Comparison of ENCODE assay signal across 10 cellular contexts in genomic region chr4:111631157-111631999, GRCh38.
DNase-seq lines count a peak whose midpoint lies in the region; ATAC-seq, FAIRE-seq and TF ChIP-seq lines count a peak whose summit lies in the region.
"Had no signal": no experiment of that assay in that cellular context is flagged by ENCODE, and none has a peak within 500 bp of the region (broad histone marks: within the 10 kb centered on the region; RNA-seq: fewer than 3 reads in every experiment).

No MANE protein-coding gene starts in this region.

- dilution Hi-C loops in endothelial cell of umbilical vein (cut with MboI; ENCODE audit: extremely low pct_ligation_motif_present, low sequenced_read_pairs): no loop called here

- H3K4me1 ChIP-seq in A549: peaks cover 14% of the 10 kb centered on the region
- no peaks in the 10 kb centered on the region for H3K4me1 ChIP-seq in endothelial cell of umbilical vein (ENCODE audit: control insufficient read depth, extremely low read depth, insufficient read depth, low read length)
- H3K4me1 ChIP-seq: parathyroid adenoma had no signal

- no peak overlapping the region for H3K27ac Mint-ChIP-seq in Calu3 (ENCODE audit: unreplicated experiment)

- TF ChIP-seq CTCF in A549 (IDR thresholded peaks at IDR 0.05): peak; percentile 35; the same call in 1 of the 3 replicates
- peak; percentile 24 to 48 for TF ChIP-seq CTCF in endothelial cell of umbilical vein (IDR thresholded peaks at IDR 0.05; ENCODE audit: extremely low read depth in 1 of 2, insufficient read depth in 1 of 2, low read depth in 1 of 2, low read length in 2 of 2)
- TF ChIP-seq CTCF in Calu3 (IDR thresholded peaks at IDR 0.05; ENCODE audit: unreplicated experiment): no peak

- H3K9me1 ChIP-seq in endothelial cell of umbilical vein (replicated peaks; ENCODE audit: control insufficient read depth, extremely low read depth, insufficient read depth, low read length): no peaks in the 10 kb centered on the region

- no peaks in the 10 kb centered on the region for H3K27me3 Mint-ChIP-seq in Calu3 (ENCODE audit: unreplicated experiment)

- H3K9me3 ChIP-seq in A549 (no peaks in the 10 kb centered on the region), endothelial cell of umbilical vein (replicated peaks; ENCODE audit: control insufficient read depth, insufficient read depth, low read length) (no peaks in the 10 kb centered on the region)

- no peak overlapping the region for H3K4me3 Mint-ChIP-seq in Calu3 (ENCODE audit: low read depth, unreplicated experiment)

- H3K9ac ChIP-seq in endothelial cell of umbilical vein (replicated peaks; ENCODE audit: extremely low read depth, insufficient read depth, low read length): no peak overlapping the region
- H3K9ac ChIP-seq: parathyroid adenoma had no signal

- DNase-seq in A549 (ENCODE audit: low read depth in 1 of 2, low spot score in 1 of 2) (no peak), NCI-H2171 treated with DMSO at 0.1 percent for 48 hours (lab: John Stamatoyannopoulos, UW) (peak; percentile 0), endothelial cell of umbilical vein (ENCODE audit: low read depth, low spot score) (peak; percentile 27), COLO668 (lab: John Stamatoyannopoulos, UW; ENCODE audit: unreplicated experiment) (no peak), Calu3 (no peak), NCI-H128 (lab: John Stamatoyannopoulos, UW; ENCODE audit: unreplicated experiment) (no peak), activated T-cell treated with anti-CD3 and anti-CD28 coated beads for 4 hours (no peak)

- H3K9me3 Mint-ChIP-seq in Calu3 (ENCODE audit: low read depth, unreplicated experiment): peaks cover 2% of the 10 kb centered on the region

- H3K4me2 ChIP-seq in A549: no peak overlapping the region
- H3K4me2 ChIP-seq in endothelial cell of umbilical vein (ENCODE audit: insufficient read depth, low read length): no peak overlapping the region

- BruUV-seq in endothelial cell of umbilical vein (replicated peaks; lab: Mats Ljungman, UMichigan) (no TSS peak), Calu3 (replicated peaks; lab: Mats Ljungman, UMichigan) (no TSS peak)

- no peak overlapping the region for H3K27ac ChIP-seq in A549
- no peak overlapping the region for H3K27ac ChIP-seq in endothelial cell of umbilical vein (ENCODE audit: insufficient read depth, low read depth, low read length)
- H3K27ac ChIP-seq: parathyroid adenoma had no signal

- H3K27me3 ChIP-seq in endothelial cell of umbilical vein (ENCODE audit: control insufficient read depth in 2 of 2, insufficient read depth in 2 of 2, low read length in 2 of 2): peaks cover 0 to 8% of the 10 kb centered on the region in 2 experiments

- no peak for TF ChIP-seq EP300 in A549 (IDR thresholded peaks at IDR 0.05)

- intact Hi-C loops in endothelial cell of umbilical vein (cut with micrococcal nuclease) (loop anchor here (1.0 to 10.0 kb wide), 5 partner anchors 497 to 1633 kb away; no protein-coding TSS in a partner anchor), Calu3 (cut with micrococcal nuclease; ENCODE audit: unreplicated experiment) (loop anchor here (1.0 to 10.0 kb wide), 5 partner anchors 349 to 1633 kb away; no protein-coding TSS in a partner anchor)

- no peaks in the 10 kb centered on the region for H3K79me2 ChIP-seq in endothelial cell of umbilical vein (ENCODE audit: control insufficient read depth, insufficient read depth, low read length)
- H3K79me2 ChIP-seq: parathyroid adenoma had no signal

- H3K4me3 ChIP-seq in A549: no peak overlapping the region
- H3K4me3 ChIP-seq in endothelial cell of umbilical vein (replicated peaks in 1 of 3; ENCODE audit: insufficient read depth in 1 of 3, low read depth in 1 of 3, low read length in 3 of 3): no peak overlapping the region

- peak; percentile 13 to 22; a peak in 1 of 5 replicates for TF ChIP-seq RAD21 in A549 (conservative IDR thresholded peaks at IDR 0.05 in 1 of 2, IDR thresholded peaks at IDR 0.05 in 1 of 2)

- ATAC-seq in A549 (peak; percentile 68 to 78; a peak in 5 of 6 replicates), GM18519 (IDR thresholded peaks at IDR 0.05; ENCODE audit: low FRiP score, unreplicated experiment) (peak; percentile 64)

- no peak overlapping the region for H2AFZ ChIP-seq in endothelial cell of umbilical vein (ENCODE audit: low read depth, low read length)
- H2AFZ ChIP-seq: parathyroid adenoma had no signal

- no peaks in the 10 kb centered on the region for H3K36me3 ChIP-seq in endothelial cell of umbilical vein (ENCODE audit: control insufficient read depth in 2 of 2, extremely low read depth in 1 of 2, insufficient read depth in 2 of 2, low read length in 2 of 2)

- POLR2A ChIA-PET in A549 (lab: Yijun Ruan, JAX): no interaction called here
- POLR2A ChIA-PET in endothelial cell of umbilical vein (lab: Charles Lee): no interaction called here

- H4K20me1 ChIP-seq in endothelial cell of umbilical vein (replicated peaks; ENCODE audit: control insufficient read depth, extremely low read depth, insufficient read depth, low read length): no peaks in the 10 kb centered on the region

- WGBS in A549 (ENCODE audit: missing lambda C conversion rate): 22% methylated on average over 2 of the region's 2 CpGs

- H3K36me3 Mint-ChIP-seq in Calu3 (ENCODE audit: insufficient read depth, unreplicated experiment): no peaks in the 10 kb centered on the region

- CTCF ChIA-PET in A549 (lab: Yijun Ruan, JAX) (interaction anchor here (0.6 to 1.6 kb wide), 8 partner anchors 10 to 1009 kb away, joined by 3 to 8 read pairs (median 3); no protein-coding TSS in a partner anchor), endothelial cell of umbilical vein (lab: Charles Lee) (interaction anchor here (0.7 to 5.6 kb wide), 33 partner anchors 8 to 1633 kb away, joined by 3 to 78 read pairs (median 4); no protein-coding TSS in a partner anchor), Calu3 (lab: Charles Lee) (interaction anchor here (1.2 to 2.0 kb wide), 2 partner anchors 306 to 495 kb away, joined by 5 to 8 read pairs; no protein-coding TSS in a partner anchor)

- FAIRE-seq in A549 (lab: Jason Lieb, UNC): no peak
- peak; percentile 52 for FAIRE-seq in endothelial cell of umbilical vein (lab: Jason Lieb, UNC)
- FAIRE-seq: GM18507 had no signal

- TF ChIP-seq POLR2A in A549 (IDR thresholded peaks at IDR 0.05; ENCODE audit: low read length) (no peak), endothelial cell of umbilical vein (IDR thresholded peaks at IDR 0.05; ENCODE audit: low read depth, low read length) (no peak)

- H3K4me1 Mint-ChIP-seq in Calu3 (ENCODE audit: low read depth, unreplicated experiment): no peaks in the 10 kb centered on the region

TF ChIP-seq in A549, 52 proteins besides CTCF, POLR2A, EP300 and RAD21 (continues in another document):
- no peak for TF ChIP-seq JUN (IDR thresholded peaks at IDR 0.05)
- TF ChIP-seq SMC3 (IDR thresholded peaks at IDR 0.05): peak; percentile 31; the same call in 2 of the 3 replicates
- TF ChIP-seq MAFK (IDR thresholded peaks at IDR 0.05; ENCODE audit: partially characterized antibody): peak; percentile 50
- no peak for TF ChIP-seq PBX3 (IDR thresholded peaks at IDR 0.05)
- no peak for TF ChIP-seq MAZ (IDR thresholded peaks at IDR 0.05; ENCODE audit: borderline replicate concordance, low read depth, low read length)
- no peak for TF ChIP-seq ZFP36 (IDR thresholded peaks at IDR 0.05; ENCODE audit: borderline replicate concordance, partially characterized antibody)
- no peak for TF ChIP-seq RFX5 (IDR thresholded peaks at IDR 0.05)
- no peak for TF ChIP-seq USF2 (IDR thresholded peaks at IDR 0.05)
- no peak for TF ChIP-seq HOXB5 (CRISPR knock-in tag; IDR thresholded peaks at IDR 0.05)

TF ChIP-seq in endothelial cell of umbilical vein, 7 proteins besides CTCF, POLR2A, EP300 and RAD21:
- no peak for TF ChIP-seq EZH2 (IDR thresholded peaks at IDR 0.05; ENCODE audit: borderline replicate concordance, low read depth, low read length, severe bottlenecking)
- no peak for TF ChIP-seq POLR2AphosphoS5 (IDR thresholded peaks at IDR 0.05; ENCODE audit: insufficient read depth, low read depth, low read length)
- TF ChIP-seq MAX (IDR thresholded peaks at IDR 0.05; ENCODE audit: insufficient read depth, insufficient read length): no peak
- TF ChIP-seq MYC (IDR thresholded peaks at IDR 0.05; ENCODE audit: low read depth, low read length): no peak
- TF ChIP-seq FOS (IDR thresholded peaks at IDR 0.05; ENCODE audit: borderline replicate concordance, insufficient read depth, low read length): no peak
TF ChIP-seq in endothelial cell of umbilical vein: peak in this region for 0.

Comparison
In these comparisons a context has a peak if more than half of its experiments do, and no peak if none do; other contexts are left out.
1. DNase-seq: peak in NCI-H2171 treated with DMSO at 0.1 percent for 48 hours (single experiment) and endothelial cell of umbilical vein (single experiment); none in A549 (0 of 2), COLO668 (single experiment), Calu3 (single experiment), NCI-H128 (single experiment) and activated T-cell treated with anti-CD3 and anti-CD28 coated beads for 4 hours (single experiment).